Comparison of ENCODE assay signal across 29 cellular contexts in the genomic region with DNA sequence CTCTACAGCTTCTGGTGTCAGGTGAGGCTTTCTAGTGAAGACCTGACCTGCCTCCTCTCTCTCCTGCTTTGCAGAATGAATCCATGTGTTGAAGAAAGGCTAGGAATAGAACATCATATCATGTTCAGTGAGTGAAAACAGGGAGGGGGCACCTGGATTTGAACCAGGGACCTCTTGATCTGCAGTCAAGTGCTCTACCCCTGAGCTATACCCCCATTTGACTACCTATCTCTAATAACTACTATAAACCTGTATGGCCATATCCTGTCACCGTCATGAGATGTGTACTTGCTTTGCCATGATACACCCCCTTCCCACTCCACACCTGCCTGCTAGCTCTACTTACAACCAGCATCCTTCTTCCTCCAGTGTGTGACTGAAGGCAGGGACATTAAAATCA.
"Had no signal": no experiment of that assay in that cellular context is flagged by ENCODE, and none has a peak within 500 bp of the region (broad histone marks: within the 10 kb centered on the region; RNA-seq: fewer than 3 reads in every experiment).

No MANE protein-coding gene starts in this region.

- H2AFZ ChIP-seq: hepatocyte had no signal

- H3K4me3 Mint-ChIP-seq: mesothelial cell of epicardium; naive B cell; natural killer cell treated with Interleukin-12 subunit alpha and Interleukin-12 subunit beta and Interleukin-15 and Interleukin-18, amount 100 ng/mL, for 72 hours; stimulated activated naive B cell treated with anti-CD40 and anti-IgM and Interleukin-4, amounts not matched to agents 10 μg/mL and 1 μg/mL and 100 μg/mL, for 72 hours had no signal

- H3K27ac Mint-ChIP-seq: mesothelial cell of epicardium; progenitor cell of endocrine pancreas; stimulated activated naive B cell treated with anti-CD40 and anti-IgM and Interleukin-4, amounts not matched to agents 10 μg/mL and 1 μg/mL and 100 μg/mL, for 72 hours had no signal

- H3K27me3 Mint-ChIP-seq: naive B cell; natural killer cell treated with Interleukin-12 subunit alpha and Interleukin-12 subunit beta and Interleukin-15 and Interleukin-18, amount 100 ng/mL, for 72 hours; progenitor cell of endocrine pancreas; stimulated activated naive B cell treated with anti-CD40 and anti-IgM and Interleukin-4, amounts not matched to agents 10 μg/mL and 1 μg/mL and 100 μg/mL, for 72 hours had no signal

- H3K4me1 ChIP-seq: lower lobe of right lung, stomach, testis, thyroid gland, transverse colon, upper lobe of left lung, vagina had no signal

- H3K27ac ChIP-seq: hepatocyte, lower lobe of right lung, ovary, skin epidermis, stomach, testis, thyroid gland, transverse colon, upper lobe of left lung, vagina had no signal

- DNase-seq: kidney glomerular epithelial cell; left cardiac atrium; lower lobe of right lung; mammary epithelial cell; mesenchymal stem cell; naive B cell; ovary; retina; right cardiac atrium; stimulated activated CD4-positive, alpha-beta T cell treated with anti-CD3 and anti-CD28 coated beads, Interleukin-12 subunit alpha, Interleukin-12 subunit beta, amount 100 ng/mL, for 4 hours; stimulated activated CD4-positive, alpha-beta T cell treated with anti-CD3 and anti-CD28 coated beads, Interleukin-15, amount 100 ng/mL, for 24 hours; stimulated activated CD4-positive, alpha-beta T cell treated with anti-CD3 and anti-CD28 coated beads, Interleukin-2, amount 100 ng/mL, for 24 hours; stimulated activated CD4-positive, alpha-beta T cell treated with anti-CD3 and anti-CD28 coated beads, Interleukin-4, amount 100 ng/mL, for 1 hour; stimulated activated naive B cell treated with anti-CD40 and anti-IgM and Interleukin-4, amounts not matched to agents 10 μg/mL and 1 μg/mL and 100 μg/mL, for 72 hours; stimulated activated naive CD8-positive, alpha-beta T cell treated with anti-CD3 and anti-CD28 coated beads, Interleukin-15, Interleukin-2, amounts not matched to agents 100 U/mL and 50 U/mL, for 24 hours; stomach; testis; thyroid gland; transverse colon; upper lobe of left lung had no signal

- H3K9me3 ChIP-seq: lower lobe of right lung, testis, thyroid gland, transverse colon, upper lobe of left lung, vagina had no signal

- ATAC-seq: left cardiac atrium; left lobe of liver; lower lobe of right lung; natural killer cell treated with Interleukin-12 subunit alpha and Interleukin-12 subunit beta and Interleukin-15 and Interleukin-18, amount 100 ng/mL, for 72 hours; right cardiac atrium; sciatic nerve; stimulated activated naive B cell treated with anti-CD40 and anti-IgM and Interleukin-4, amounts not matched to agents 10 μg/mL and 1 μg/mL and 100 μg/mL, for 72 hours; stimulated activated naive CD8-positive, alpha-beta T cell treated with anti-CD3 and anti-CD28 coated beads, Interleukin-15, Interleukin-2, amounts not matched to agents 100 U/mL and 50 U/mL, for 24 hours had no signal

- H3K27me3 ChIP-seq: hepatocyte, ovary, stomach, testis, thyroid gland, transverse colon, upper lobe of left lung, vagina had no signal

- H3K4me1 Mint-ChIP-seq: mesothelial cell of epicardium had no signal

- H3K36me3 ChIP-seq: ovary had no signal

- H3K4me2 ChIP-seq: hepatocyte had no signal

- H3K9me3 Mint-ChIP-seq: natural killer cell treated with Interleukin-12 subunit alpha and Interleukin-12 subunit beta and Interleukin-15 and Interleukin-18, amount 100 ng/mL, for 72 hours had no signal

- FAIRE-seq: keratinocyte had no signal

- H3K4me3 ChIP-seq: hepatocyte, lower lobe of right lung, ovary, skin epidermis, stomach, testis, thyroid gland, transverse colon, upper lobe of left lung, vagina had no signal

- H3K79me2 ChIP-seq: hepatocyte had no signal
